8 cellular contexts compared by ENCODE assay signal in the genomic region with DNA sequence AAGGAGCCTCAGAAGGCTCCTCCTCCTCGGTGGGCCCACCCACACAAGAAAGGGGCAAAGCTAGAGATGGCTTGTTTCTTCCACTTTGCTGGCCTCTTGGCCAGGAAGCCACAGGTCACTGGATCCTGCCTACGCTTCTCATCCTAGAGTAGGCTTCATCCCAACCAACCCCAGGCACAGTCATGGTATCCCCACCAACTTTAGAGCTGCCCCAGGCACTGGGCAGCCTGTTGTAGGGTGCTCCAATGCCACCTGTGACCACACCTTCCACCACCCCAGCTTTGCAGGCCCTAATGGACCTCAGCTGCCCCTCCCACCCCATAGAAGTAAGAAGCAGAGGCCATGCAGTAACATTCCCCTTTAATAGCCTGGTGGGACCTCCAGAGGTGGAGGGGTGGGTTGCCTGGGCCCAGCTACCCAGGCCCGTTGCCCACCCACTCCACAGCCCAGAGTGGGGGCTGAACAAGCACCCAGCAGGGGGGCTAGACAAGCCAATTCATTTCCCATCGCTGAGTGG. TPM values are rescaled to one million over a fixed set of nuclear protein-coding genes. Genes with fewer than 3 reads are reported as not detected.
DNase-seq lines count a peak whose midpoint lies in the region; ATAC-seq and TF ChIP-seq lines count a peak whose summit lies in the region.

No MANE protein-coding gene starts in this region.

- DNase-seq in GM23248 (no peak), foreskin keratinocyte (no peak), gastrocnemius medialis (no peak), AG08395 (ENCODE audit: low spot score) (no peak), glomerular visceral epithelial cell (ENCODE audit: extremely low spot score) (no peak)
- DNase-seq in stimulated activated CD4-positive, alpha-beta T cell treated with anti-CD3 and anti-CD28 coated beads, Interleukin-12 subunit alpha, Interleukin-12 subunit beta, amount 100 ng/mL, for 4 hours: no peak

- WGBS in GM23248 (ENCODE audit: low coverage in 1 of 2, low lambda C conversion rate in 2 of 2, missing lambda C conversion rate in 2 of 2), 2 experiments: 33 to 38% methylated on average over 4 of the region's 4 CpGs

- H3F3A ChIP-seq in GM23248 (ENCODE audit: insufficient read depth): peaks cover 47% of the 10 kb centered on the region

- intact Hi-C loops in gastrocnemius medialis (cut with DNase I; ENCODE audit: low total_unique reads): loop anchor here (1.0 kb wide), 1 partner anchor 18 kb away; a partner anchor contains a TSS

- H3K9me3 ChIP-seq in GM23248 (ENCODE audit: low read depth): no peaks in the 10 kb centered on the region
- no peaks in the 10 kb centered on the region for H3K9me3 ChIP-seq in gastrocnemius medialis

- no peaks in the 10 kb centered on the region for H3K9me2 ChIP-seq in GM23248 (ENCODE audit: insufficient read depth)

- ATAC-seq in foreskin keratinocyte: no peak
- ATAC-seq in gastrocnemius medialis: no peak
- no peak for ATAC-seq in GM21528 (IDR thresholded peaks at IDR 0.05; ENCODE audit: low FRiP score, unreplicated experiment)

- peak overlapping the region; percentile 90 for H3K9ac ChIP-seq in GM23248

- TF ChIP-seq CTCF in WI38 (IDR thresholded peaks at IDR 0.05; ENCODE audit: low read depth, low read length) (no peak), foreskin keratinocyte (conservative IDR thresholded peaks at IDR 0.05) (no peak), gastrocnemius medialis (IDR thresholded peaks at IDR 0.05 in 4 of 5, conservative IDR thresholded peaks at IDR 0.05 in 1 of 5) (no peak)

- H3K4me1 ChIP-seq in GM23248 (ENCODE audit: insufficient read depth) (peaks cover 19% of the 10 kb centered on the region), foreskin keratinocyte (no peaks in the 10 kb centered on the region), gastrocnemius medialis (peaks cover 40 to 51% of the 10 kb centered on the region in 2 donors)

- H3K4me2 ChIP-seq in GM23248 (ENCODE audit: unreplicated experiment): peak overlapping the region; percentile 75

- H3K27ac ChIP-seq in GM23248 (peak overlapping the region; percentile 79), foreskin keratinocyte (peak overlapping the region; percentile 40), gastrocnemius medialis (peak overlapping the region; percentile 97 to 99 (median 97))

- no peaks in the 10 kb centered on the region for H3K27me3 ChIP-seq in GM23248 (replicated peaks; ENCODE audit: insufficient read depth)
- no peaks in the 10 kb centered on the region for H3K27me3 ChIP-seq in foreskin keratinocyte
- H3K27me3 ChIP-seq in gastrocnemius medialis: no peaks in the 10 kb centered on the region

- peaks cover 21% of the 10 kb centered on the region; the same call in 1 of the 2 replicates for H3K36me3 ChIP-seq in GM23248 (ENCODE audit: low read depth)
- H3K36me3 ChIP-seq in gastrocnemius medialis: peaks cover 0 to 41% of the 10 kb centered on the region in 2 donors

- H2AFZ ChIP-seq in GM23248: peak overlapping the region; percentile 73

- TF ChIP-seq POLR2A in gastrocnemius medialis (IDR thresholded peaks at IDR 0.05): no peak

- in situ Hi-C loops in GM23248 (cut with MboI): no loop called here
- in situ Hi-C loops in gastrocnemius medialis (cut with MboI; ENCODE audit: low sequenced_read_pairs in 4 of 4): no loop called here

- H3K4me3 ChIP-seq in GM23248 (peak overlapping the region; percentile 86), WI38 (ENCODE audit: low read depth, low read length) (peak overlapping the region; percentile 78), gastrocnemius medialis (peak overlapping the region; percentile 45 to 84 (median 77))

- peaks cover 72% of the 10 kb centered on the region for H3K79me2 ChIP-seq in GM23248 (ENCODE audit: insufficient read depth)

- no peaks in the 10 kb centered on the region for H4K20me1 ChIP-seq in GM23248 (ENCODE audit: insufficient read depth)

RNA-seq across cellular contexts. Expression of a gene that starts 0.5 kb away (rescaled TPM):
- total RNA-seq in GM23248 (2014; rRNA removed; shearing (Covaris generic)): 88.6 and 89.2 TPM in 2 replicates
- polyA plus RNA-seq in GM23248 (2016; fragmentation: Nextera tagmentation; extraction: Ambion mirVana) (186 and 193 TPM in 2 replicates), foreskin keratinocyte (172 and 179 TPM in 2 replicates)
- total RNA-seq in foreskin keratinocyte (99.9 and 110 TPM in 2 replicates), gastrocnemius medialis (100 to 1,000 TPM in 2 of 4 donors, 10 to 100 TPM in 2; 82.3 to 165 (median 113) TPM)

RNA-seq across cellular contexts. Expression of a gene that starts 3.0 kb away (rescaled TPM):
- total RNA-seq in GM23248 (2014; rRNA removed; shearing (Covaris generic)): 60.3 and 60.4 TPM in 2 replicates
- polyA plus RNA-seq in GM23248 (2016; fragmentation: Nextera tagmentation; extraction: Ambion mirVana) (8.7 and 13.9 TPM in 2 replicates), foreskin keratinocyte (120 and 134 TPM in 2 replicates)
- total RNA-seq in foreskin keratinocyte (70.7 and 79.8 TPM in 2 replicates), gastrocnemius medialis (10 to 100 TPM; 23.5 to 74.5 (median 41.6) TPM)

RNA-seq across cellular contexts. Expression of a gene that starts 11.6 kb away (rescaled TPM):
- total RNA-seq in GM23248 (2014; rRNA removed; shearing (Covaris generic)): 263 and 319 TPM in 2 replicates
- polyA plus RNA-seq in GM23248 (2016; fragmentation: Nextera tagmentation; extraction: Ambion mirVana): 61.5 and 62.0 TPM in 2 replicates
- total RNA-seq in foreskin keratinocyte: 563 and 590 TPM in 2 replicates
- polyA plus RNA-seq in foreskin keratinocyte: 522 and 587 TPM in 2 replicates
- total RNA-seq in gastrocnemius medialis: 100 to 1,000 TPM; 145 to 239 (median 191) TPM

RNA-seq across cellular contexts. Expression of a gene that starts 17.7 kb away (rescaled TPM):
- 20.8 and 32.1 TPM in 2 replicates for total RNA-seq in GM23248 (2014; rRNA removed; shearing (Covaris generic))
- 6.7 and 9.0 TPM in 2 replicates for polyA plus RNA-seq in GM23248 (2016; fragmentation: Nextera tagmentation; extraction: Ambion mirVana)
- 5.8 and 7.7 TPM in 2 replicates for total RNA-seq in foreskin keratinocyte
- polyA plus RNA-seq in foreskin keratinocyte: 4.3 and 5.2 TPM in 2 replicates
- 10 to 100 TPM in 3 of 4 donors, 1 to 10 TPM in 1; 6.8 to 21.5 (median 15.1) TPM for total RNA-seq in gastrocnemius medialis

RNA-seq across cellular contexts. Expression of a gene that starts 35.8 kb away (rescaled TPM):
- total RNA-seq in GM23248 (2014; rRNA removed; shearing (Covaris generic)): 5.9 and 9.0 TPM in 2 replicates
- polyA plus RNA-seq in GM23248 (2016; fragmentation: Nextera tagmentation; extraction: Ambion mirVana) (16.0 and 17.9 TPM in 2 replicates), foreskin keratinocyte (14.7 and 16.5 TPM in 2 replicates)
- total RNA-seq in foreskin keratinocyte (10.0 and 11.0 TPM in 2 replicates), gastrocnemius medialis (10 to 100 TPM in 2 of 4 donors, 1 to 10 TPM in 2; 5.9 to 12.2 (median 9.6) TPM)

Comparison
In these comparisons a context has a peak if more than half of its experiments do, and no peak if none do; other contexts are left out.
1. H3K27ac ChIP-seq: peak in every context shown above with its lines; median percentile 97 in gastrocnemius medialis; 79 in GM23248; 40 in foreskin keratinocyte.